In the genomic region with DNA sequence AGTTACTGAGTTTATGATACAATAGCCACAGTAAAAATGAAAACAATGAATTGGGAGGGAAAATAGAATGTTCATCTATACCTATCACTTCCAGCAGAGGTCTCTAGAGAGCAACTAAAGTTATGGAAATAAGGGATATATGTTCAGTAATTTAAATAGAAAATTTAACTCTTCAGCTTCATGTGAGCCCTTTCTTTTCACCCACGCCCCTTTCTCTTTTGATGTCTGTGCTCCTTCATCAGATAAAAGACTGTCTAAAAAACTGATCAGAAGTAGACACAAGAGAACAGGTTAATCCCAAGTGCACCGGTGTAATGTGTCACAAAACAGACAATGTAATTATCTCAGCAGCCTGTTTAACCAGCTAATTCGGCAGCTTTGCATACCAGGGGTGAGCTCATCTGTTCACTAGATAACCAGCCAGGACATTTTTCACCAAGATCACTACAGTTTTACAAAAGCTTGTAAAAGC, we compare ENCODE assay signal across 9 cellular contexts.
DNase-seq lines count a peak whose midpoint lies in the region; ATAC-seq and TF ChIP-seq lines count a peak whose summit lies in the region.
"Had no signal": no experiment of that assay in that cellular context is flagged by ENCODE, and none has a peak within 500 bp of the region (broad histone marks: within the 10 kb centered on the region; RNA-seq: fewer than 3 reads in every experiment).

No MANE protein-coding gene starts in this region.

- H3K36me3 Mint-ChIP-seq in Calu3 (ENCODE audit: insufficient read depth, unreplicated experiment): no peaks in the 10 kb centered on the region
- H3K36me3 Mint-ChIP-seq in effector memory CD8-positive, alpha-beta T cell (ENCODE audit: insufficient read depth): no peaks in the 10 kb centered on the region
- no peaks in the 10 kb centered on the region for H3K36me3 Mint-ChIP-seq in naive thymus-derived CD8-positive, alpha-beta T cell

- POLR2A ChIA-PET in PC-3 (lab: Charles Lee; ENCODE audit: unreplicated experiment): no interaction called here
- POLR2A ChIA-PET in naive thymus-derived CD8-positive, alpha-beta T cell (lab: Charles Lee): no interaction called here

- no peak overlapping the region for H3K4me3 ChIP-seq in HL-60 (replicated peaks; ENCODE audit: insufficient read depth, low read length)
- peak overlapping the region; percentile 45 for H3K4me3 ChIP-seq in PC-3 (ENCODE audit: low read length)
- H3K4me3 ChIP-seq: SJSA1 had no signal

- no peaks in the 10 kb centered on the region for H3K9me2 ChIP-seq in PC-3 (replicated peaks; ENCODE audit: low read length)

- DNase-seq in Calu3 (peak; percentile 3), HL-60 (ENCODE audit: low read depth in 1 of 2, low spot score in 1 of 2) (peak in 1 of 2 experiments; percentile 5), PC-3 (peak; percentile 77), ureter (ENCODE audit: low spot score) (no peak)
- no peak for DNase-seq in effector memory CD8-positive, alpha-beta T cell
- peak in 3 of 10 donors; percentile 43 to 53 (median 48) for DNase-seq in naive thymus-derived CD8-positive, alpha-beta T cell
- DNase-seq in activated CD4-positive, CD25-positive, alpha-beta regulatory T cell treated with anti-CD3 and anti-CD28 coated beads, Interleukin-2, amount 50 U/mL, for 72 hours: no peak

- H3K27me3 ChIP-seq in HL-60 (ENCODE audit: insufficient read depth, poor library complexity, severe bottlenecking) (no peaks in the 10 kb centered on the region), PC-3 (ENCODE audit: low read length) (no peaks in the 10 kb centered on the region)
- H3K27me3 ChIP-seq: SJSA1 had no signal

- peak overlapping the region; percentile 68 for H2AFZ ChIP-seq in PC-3 (ENCODE audit: low read length)

- no peaks in the 10 kb centered on the region for H3K9me3 ChIP-seq in PC-3 (ENCODE audit: low read length)
- H3K9me3 ChIP-seq: SJSA1 had no signal

- no TSS peak for BruUV-seq in Calu3 (replicated peaks; lab: Mats Ljungman, UMichigan)
- no TSS peak for BruUV-seq in PC-3 (replicated peaks; lab: Mats Ljungman, UMichigan)

- TF ChIP-seq CTCF in Calu3 (IDR thresholded peaks at IDR 0.05; ENCODE audit: unreplicated experiment) (peak; percentile 25), HL-60 (IDR thresholded peaks at IDR 0.05; ENCODE audit: insufficient read depth, low read length) (peak; percentile 28), PC-3 (conservative IDR thresholded peaks at IDR 0.05; ENCODE audit: low read depth, low read length) (peak; percentile 79)

- H3K4me1 Mint-ChIP-seq in Calu3 (ENCODE audit: low read depth, unreplicated experiment): no peaks in the 10 kb centered on the region
- H3K4me1 Mint-ChIP-seq in effector memory CD8-positive, alpha-beta T cell (ENCODE audit: low read depth in 2 of 2): peaks cover 2 to 4% of the 10 kb centered on the region in 2 donors
- H3K4me1 Mint-ChIP-seq in naive thymus-derived CD8-positive, alpha-beta T cell: peaks cover 0 to 4% (median 0%) of the 10 kb centered on the region in 4 donors

- peak; percentile 66 for ATAC-seq in GM19324 (IDR thresholded peaks at IDR 0.05; ENCODE audit: low FRiP score, unreplicated experiment)
- peak; percentile 63 for ATAC-seq in PC-3
- ATAC-seq in effector memory CD8-positive, alpha-beta T cell (replicated peaks): peak; percentile 48
- peak; percentile 33 to 43 for ATAC-seq in naive thymus-derived CD8-positive, alpha-beta T cell

- H3F3A ChIP-seq in PC-3 (ENCODE audit: low read length, unreplicated experiment): no peaks in the 10 kb centered on the region

- no peaks in the 10 kb centered on the region for H3K27me3 Mint-ChIP-seq in Calu3 (ENCODE audit: unreplicated experiment)
- H3K27me3 Mint-ChIP-seq in effector memory CD8-positive, alpha-beta T cell: no peaks in the 10 kb centered on the region
- no peaks in the 10 kb centered on the region for H3K27me3 Mint-ChIP-seq in naive thymus-derived CD8-positive, alpha-beta T cell

- peaks cover 11% of the 10 kb centered on the region; the same call in 1 of the 2 replicates for H3K4me1 ChIP-seq in PC-3 (ENCODE audit: insufficient read depth, low read length)
- H3K4me1 ChIP-seq: SJSA1 had no signal

- H3K36me3 ChIP-seq in PC-3 (ENCODE audit: low read depth, low read length): no peaks in the 10 kb centered on the region
- H3K36me3 ChIP-seq: SJSA1 had no signal

- no peaks in the 10 kb centered on the region for H3K79me2 ChIP-seq in PC-3 (ENCODE audit: low read length)

- H3K27ac ChIP-seq in HL-60 (replicated peaks) (no peak overlapping the region), PC-3 (ENCODE audit: low read length) (no peak overlapping the region)
- H3K27ac ChIP-seq: SJSA1 had no signal

- no peak overlapping the region for H3K4me3 Mint-ChIP-seq in Calu3 (ENCODE audit: low read depth, unreplicated experiment)
- H3K4me3 Mint-ChIP-seq in effector memory CD8-positive, alpha-beta T cell: no peak overlapping the region
- H3K4me3 Mint-ChIP-seq in naive thymus-derived CD8-positive, alpha-beta T cell: peak overlapping the region in 1 of 10 donors; percentile 3

- H4K20me1 ChIP-seq in PC-3 (ENCODE audit: low read length): no peaks in the 10 kb centered on the region

- no peak overlapping the region for H3K27ac Mint-ChIP-seq in Calu3 (ENCODE audit: unreplicated experiment)
- no peak overlapping the region for H3K27ac Mint-ChIP-seq in effector memory CD8-positive, alpha-beta T cell
- H3K27ac Mint-ChIP-seq in naive thymus-derived CD8-positive, alpha-beta T cell: no peak overlapping the region

- H3K9me3 Mint-ChIP-seq in Calu3 (ENCODE audit: low read depth, unreplicated experiment): no peaks in the 10 kb centered on the region
- no peaks in the 10 kb centered on the region for H3K9me3 Mint-ChIP-seq in effector memory CD8-positive, alpha-beta T cell
- H3K9me3 Mint-ChIP-seq in naive thymus-derived CD8-positive, alpha-beta T cell: peaks cover 0 to 1% (median 0%) of the 10 kb centered on the region in 9 donors

- CTCF ChIA-PET in Calu3 (lab: Charles Lee): interaction anchor here (1.2 to 1.6 kb wide), 3 partner anchors 373 to 377 kb away, joined by 6 to 10 read pairs (median 8); a partner anchor contains a TSS
- CTCF ChIA-PET in PC-3 (lab: Charles Lee): interaction anchor here (0.6 to 3.1 kb wide), 5 partner anchors 115 to 376 kb away, joined by 3 to 23 read pairs (median 5); a partner anchor contains a TSS

- peak overlapping the region; percentile 65 for H3K4me2 ChIP-seq in PC-3 (ENCODE audit: low read length)

- intact Hi-C loops in Calu3 (cut with micrococcal nuclease; ENCODE audit: unreplicated experiment) (loop anchor here (1.0 to 5.0 kb wide), 4 partner anchors 90 to 462 kb away; no protein-coding TSS in a partner anchor), PC-3 (cut with micrococcal nuclease) (loop anchor here (1.0 to 2.0 kb wide), 6 partner anchors 91 to 376 kb away; no protein-coding TSS in a partner anchor)

- no peak overlapping the region for H3K9ac ChIP-seq in PC-3 (ENCODE audit: low read length)

Comparison
In these comparisons a context has a peak if more than half of its experiments do, and no peak if none do; other contexts are left out.
1. DNase-seq: peak in Calu3 (single experiment) and PC-3 (single experiment); none in effector memory CD8-positive, alpha-beta T cell (0 of 3), ureter (single experiment) and activated CD4-positive, CD25-positive, alpha-beta regulatory T cell treated with anti-CD3 and anti-CD28 coated beads, Interleukin-2, amount 50 U/mL, for 72 hours (single experiment).
2. CTCF ChIP-seq: peak in every context shown above with its lines; median percentile 79 in PC-3; 28 in HL-60; 25 in Calu3.
3. Peak in every context shown above with its lines, with median percentiles within 50 percentile points of each other: ATAC-seq.